Comparison of ENCODE assay signal across 18 cellular contexts in genomic region chr12:26269554-26270284, GRCh38.
DNase-seq lines count a peak whose midpoint lies in the region; ATAC-seq, FAIRE-seq and TF ChIP-seq lines count a peak whose summit lies in the region.
"Had no signal": no experiment of that assay in that cellular context is flagged by ENCODE, and none has a peak within 500 bp of the region (broad histone marks: within the 10 kb centered on the region; RNA-seq: fewer than 3 reads in every experiment).

No MANE protein-coding gene starts in this region.

- no peak for TF ChIP-seq EP300 in K562 (IDR thresholded peaks at IDR 0.05; ENCODE audit: low read length)
- no peak for TF ChIP-seq EP300 in suprapubic skin (IDR thresholded peaks at IDR 0.05)

- peak overlapping the region in 1 of 2 experiments; percentile 86 for H3K14ac ChIP-seq in mesenchymal stem cell (ENCODE audit: low read length in 2 of 2)

- no peak for TF ChIP-seq CTCF in KMS-11 (conservative IDR thresholded peaks at IDR 0.05; ENCODE audit: low read depth, low read length)
- no peak for TF ChIP-seq CTCF in K562 (IDR thresholded peaks at IDR 0.05 in 2 of 3, conservative IDR thresholded peaks at IDR 0.05 in 1 of 3; ENCODE audit: insufficient read depth in 2 of 3, low read depth in 1 of 3, low read length in 3 of 3)
- no peak for TF ChIP-seq CTCF in A673 (conservative IDR thresholded peaks at IDR 0.05; ENCODE audit: low read depth, low read length)
- TF ChIP-seq CTCF in suprapubic skin (IDR thresholded peaks at IDR 0.05) = no peak

- H2BK12ac ChIP-seq in mesenchymal stem cell (ENCODE audit: low read length in 2 of 2) = peak overlapping the region in 1 of 2 experiments; percentile 77

- H4K91ac ChIP-seq in mesenchymal stem cell (ENCODE audit: low read length) = no peak overlapping the region

- no peak overlapping the region for H2AK5ac ChIP-seq in mesenchymal stem cell (ENCODE audit: low read length, severe bottlenecking)

- peaks cover 63% of the 10 kb centered on the region for H3K4me1 ChIP-seq in KMS-11 (ENCODE audit: low read depth, poor library complexity, severe bottlenecking)
- peaks cover 18 to 39% of the 10 kb centered on the region in 2 experiments; a peak in 4 of 5 replicates for H3K4me1 ChIP-seq in K562 (replicated peaks in 1 of 2; ENCODE audit: control insufficient read depth in 2 of 2, insufficient read depth in 2 of 2, low read length in 2 of 2)
- H3K4me1 ChIP-seq in mesenchymal stem cell (ENCODE audit: control insufficient read depth, insufficient read depth, low read depth, low read length) = peaks cover 16% of the 10 kb centered on the region
- peaks cover 26 to 34% (median 31%) of the 10 kb centered on the region in 3 donors for H3K4me1 ChIP-seq in skeletal muscle tissue (ENCODE audit: control insufficient read depth in 3 of 3, insufficient read depth in 3 of 3, low read length in 3 of 3)
- peaks cover 25% of the 10 kb centered on the region for H3K4me1 ChIP-seq in A673 (ENCODE audit: insufficient read depth, low read length, poor library complexity, severe bottlenecking)
- peaks cover 48% of the 10 kb centered on the region for H3K4me1 ChIP-seq in suprapubic skin

- no peaks in the 10 kb centered on the region for H3K36me3 ChIP-seq in KMS-11 (ENCODE audit: insufficient read depth)
- H3K36me3 ChIP-seq in K562 (ENCODE audit: control insufficient read depth, insufficient read depth, low read length) = no peaks in the 10 kb centered on the region
- no peaks in the 10 kb centered on the region for H3K36me3 ChIP-seq in mesenchymal stem cell (ENCODE audit: control insufficient read depth in 1 of 2, insufficient read depth in 2 of 2, low read depth in 1 of 2, low read length in 2 of 2)
- H3K36me3 ChIP-seq in skeletal muscle tissue (ENCODE audit: control insufficient read depth in 3 of 3, insufficient read depth in 3 of 3, low read length in 3 of 3) = no peaks in the 10 kb centered on the region
- no peaks in the 10 kb centered on the region for H3K36me3 ChIP-seq in A673 (ENCODE audit: insufficient read depth, low read length, poor library complexity, severe bottlenecking)
- no peaks in the 10 kb centered on the region for H3K36me3 ChIP-seq in suprapubic skin
- H3K36me3 ChIP-seq: BE2C, MG63 had no signal

- peak overlapping the region in 1 of 2 experiments; percentile 26 for H3K4ac ChIP-seq in mesenchymal stem cell (ENCODE audit: low read depth in 1 of 2, low read length in 2 of 2)

- no peaks in the 10 kb centered on the region for H3K79me1 ChIP-seq in mesenchymal stem cell (replicated peaks; ENCODE audit: low read length, poor library complexity, severe bottlenecking)

- in situ Hi-C loops in K562 (cut with MboI) = no loop called here

- H3K9me3 ChIP-seq in K562 (replicated peaks; ENCODE audit: control insufficient read depth, insufficient read depth, low read depth, low read length) (no peaks in the 10 kb centered on the region), mesenchymal stem cell (ENCODE audit: control insufficient read depth, low read length) (no peaks in the 10 kb centered on the region), skeletal muscle tissue (ENCODE audit: control insufficient read depth in 3 of 3, low read length in 3 of 3) (no peaks in the 10 kb centered on the region), A673 (ENCODE audit: low read depth, low read length, poor library complexity, severe bottlenecking) (no peaks in the 10 kb centered on the region), suprapubic skin (no peaks in the 10 kb centered on the region)
- H3K9me3 ChIP-seq: MG63 had no signal

- H3K79me2 ChIP-seq in KMS-11 (ENCODE audit: insufficient read depth, low read depth) (no peaks in the 10 kb centered on the region), K562 (ENCODE audit: control insufficient read depth, insufficient read depth, low read length) (no peaks in the 10 kb centered on the region)

- H2BK15ac ChIP-seq in mesenchymal stem cell (ENCODE audit: low read depth, poor library complexity, severe bottlenecking) = peak overlapping the region; percentile 15

- H4K8ac ChIP-seq in mesenchymal stem cell (ENCODE audit: low read length) = no peak overlapping the region

- CTCF ChIA-PET in K562 (lab: Yijun Ruan, JAX; ENCODE audit: low intra/inter-chr PET ratio) (no interaction called here), A673 (lab: Charles Lee) (no interaction called here)

- H2BK5ac ChIP-seq in mesenchymal stem cell (ENCODE audit: low read depth, low read length, poor library complexity, severe bottlenecking) = no peak overlapping the region

- no peak overlapping the region for H3K4me3 ChIP-seq in KMS-11 (IDR thresholded peaks at IDR 0.05; ENCODE audit: insufficient read depth, low read depth, low read length)
- H3K4me3 ChIP-seq in K562 = no peak overlapping the region
- no peak overlapping the region for H3K4me3 ChIP-seq in mesenchymal stem cell (ENCODE audit: insufficient read depth in 1 of 2, low read depth in 1 of 2, low read length in 2 of 2)
- no peak overlapping the region for H3K4me3 ChIP-seq in skeletal muscle tissue (ENCODE audit: low read length in 3 of 3)
- H3K4me3 ChIP-seq in A673 (ENCODE audit: low read depth, low read length, poor library complexity, severe bottlenecking) = no peak overlapping the region
- H3K4me3 ChIP-seq in suprapubic skin = no peak overlapping the region
- H3K4me3 ChIP-seq: MG63 had no signal

- H2AFZ ChIP-seq in KMS-11 (ENCODE audit: low read depth) = peak overlapping the region; percentile 38
- peak overlapping the region; percentile 27; the same call in 1 of the 2 replicates for H2AFZ ChIP-seq in K562 (ENCODE audit: low read depth, low read length)
- no peak overlapping the region for H2AFZ ChIP-seq in mesenchymal stem cell (ENCODE audit: low read depth, low read length)

- H3K9ac ChIP-seq in KMS-11 (no peak overlapping the region), K562 (ENCODE audit: insufficient read depth in 1 of 2, low read depth in 2 of 2, low read length in 2 of 2) (no peak overlapping the region), mesenchymal stem cell (ENCODE audit: low read length) (no peak overlapping the region), skeletal muscle tissue (ENCODE audit: low read depth in 1 of 3, low read length in 3 of 3) (peak overlapping the region in 1 of 3 donors; percentile 39)

- no peak for TF ChIP-seq RAD21 in K562 (CRISPR knock-in tag; conservative IDR thresholded peaks at IDR 0.05 in 1 of 2, IDR thresholded peaks at IDR 0.05 in 1 of 2)

- H3K4me2 ChIP-seq in KMS-11 (peak overlapping the region; percentile 36; the same call in 1 of the 2 replicates), K562 (ENCODE audit: insufficient read depth, low read length) (no peak overlapping the region), mesenchymal stem cell (ENCODE audit: low read length, poor library complexity, severe bottlenecking) (no peak overlapping the region)

- WGBS in K562 (ENCODE audit: insufficient coverage, low coverage, missing lambda C conversion rate) = 95% methylated on average over 8 of the region's 8 CpGs
- 95% methylated on average over 7 of the region's 8 CpGs for WGBS in mesenchymal stem cell
- 82% methylated on average over 8 of the region's 8 CpGs for WGBS in suprapubic skin

- no peak for DNase-seq in K562 (ENCODE audit: extremely low read depth in 1 of 4, low spot score in 3 of 4)
- no peak for DNase-seq in mesenchymal stem cell
- DNase-seq in A673 (ENCODE audit: low spot score) = no peak
- no peak for DNase-seq in suprapubic skin (ENCODE audit: low spot score in 2 of 2)
- DNase-seq: BE2C; CD8-positive, alpha-beta T cell; GOT3; HFFc6; KBM-7; MG63; NCI-H1092 treated with DMSO at 0.1 percent for 48 hours; NCI-H1694; NCI-H69 had no signal

- H3K27ac ChIP-seq in KMS-11 (no peak overlapping the region), K562 (ENCODE audit: extremely low read depth, low read depth, low read length) (no peak overlapping the region), mesenchymal stem cell (ENCODE audit: low read length, poor library complexity, severe bottlenecking) (no peak overlapping the region), skeletal muscle tissue (ENCODE audit: low read depth, low read length) (peak overlapping the region; percentile 87), A673 (ENCODE audit: low read depth, low read length, poor library complexity, severe bottlenecking) (no peak overlapping the region), suprapubic skin (no peak overlapping the region)
- H3K27ac ChIP-seq: HL-60 had no signal

- H2BK120ac ChIP-seq in mesenchymal stem cell (ENCODE audit: low read depth, low read length) = no peak overlapping the region

- H3K18ac ChIP-seq in mesenchymal stem cell (ENCODE audit: low read depth in 1 of 2, low read length in 2 of 2) = peak overlapping the region in 1 of 2 experiments; percentile 69

- BruUV-seq in K562 (replicated peaks; lab: Mats Ljungman, UMichigan) (no TSS peak), A673 (replicated peaks; lab: Mats Ljungman, UMichigan) (no TSS peak)

- intact Hi-C loops in K562 (cut with micrococcal nuclease) (no loop called here), A673 (cut with micrococcal nuclease; ENCODE audit: unreplicated experiment) (loop anchor here (10.0 kb wide), 1 partner anchor 145 kb away; the partner anchor contains the start of gene BHLHE41)

- FAIRE-seq in K562 (lab: Jason Lieb, UNC) = no peak
- FAIRE-seq: RCC 7860 had no signal

- H4K20me1 ChIP-seq in KMS-11 (ENCODE audit: insufficient read depth) (no peaks in the 10 kb centered on the region), K562 (replicated peaks; ENCODE audit: control insufficient read depth, insufficient read depth, low read length) (no peaks in the 10 kb centered on the region)

- TF ChIP-seq POLR2A in K562 (conservative IDR thresholded peaks at IDR 0.05) = no peak
- TF ChIP-seq POLR2A in suprapubic skin (IDR thresholded peaks at IDR 0.05) = no peak

- POLR2A ChIA-PET in K562 (lab: Yijun Ruan, JAX) = interaction anchor here (0.5 to 1.5 kb wide), 2 partner anchors 9 to 432 kb away, joined by 3 to 6 read pairs; no protein-coding TSS in a partner anchor
- POLR2A ChIA-PET in A673 (lab: Charles Lee; ENCODE audit: low non-redundant PET) = no interaction called here

- ATAC-seq in K562 = no peak
- ATAC-seq in GM19328 (IDR thresholded peaks at IDR 0.05; ENCODE audit: unreplicated experiment) = no peak
- ATAC-seq: CD8-positive, alpha-beta T cell had no signal

- no peaks in the 10 kb centered on the region for H3K9me1 ChIP-seq in K562 (ENCODE audit: control insufficient read depth, insufficient read depth, low read length)

- no peaks in the 10 kb centered on the region for H3K27me3 ChIP-seq in KMS-11 (ENCODE audit: insufficient read depth, low read depth)
- H3K27me3 ChIP-seq in K562 (ENCODE audit: control insufficient read depth in 2 of 2, insufficient read depth in 2 of 2, low read length in 2 of 2) = no peaks in the 10 kb centered on the region
- no peaks in the 10 kb centered on the region for H3K27me3 ChIP-seq in mesenchymal stem cell (ENCODE audit: control insufficient read depth in 1 of 2, insufficient read depth in 1 of 2, low read length in 2 of 2)
- no peaks in the 10 kb centered on the region for H3K27me3 ChIP-seq in skeletal muscle tissue (ENCODE audit: control insufficient read depth in 3 of 3, insufficient read depth in 3 of 3, low read length in 3 of 3)
- no peaks in the 10 kb centered on the region for H3K27me3 ChIP-seq in A673 (replicated peaks; ENCODE audit: insufficient read depth, low read depth, low read length, poor library complexity)
- H3K27me3 ChIP-seq in suprapubic skin = no peaks in the 10 kb centered on the region
- H3K27me3 ChIP-seq: BE2C, MG63 had no signal

- no peak overlapping the region for H3K23ac ChIP-seq in mesenchymal stem cell (ENCODE audit: low read length in 2 of 2)
